ENCODE assay signal across 8 cellular contexts in genomic region chr15:99925661-99926461, GRCh38.
DNase-seq lines count a peak whose midpoint lies in the region; FAIRE-seq and TF ChIP-seq lines count a peak whose summit lies in the region.

No MANE protein-coding gene starts in this region.

- H4K91ac ChIP-seq in mesenchymal stem cell (ENCODE audit: low read length) = no peak overlapping the region

- H3K4me3 Mint-ChIP-seq in IgD-negative memory B cell = peak overlapping the region; percentile 70 to 93 (median 86)

- 0 out of 2 replicates have a peak, but pooled peaks cover 4% of the 10 kb centered on the region for H3K4me1 ChIP-seq in ES-I3 (ENCODE audit: insufficient read depth, low read length)
- peaks cover 9% of the 10 kb centered on the region for H3K4me1 ChIP-seq in mesenchymal stem cell (ENCODE audit: control insufficient read depth, insufficient read depth, low read depth, low read length)

- H2BK5ac ChIP-seq in mesenchymal stem cell (ENCODE audit: low read depth, low read length, poor library complexity, severe bottlenecking) = no peak overlapping the region

- H3K9ac ChIP-seq in ES-I3 (ENCODE audit: low read depth, low read length) = peak overlapping the region; percentile 47; the same call in 1 of the 2 replicates
- no peak overlapping the region for H3K9ac ChIP-seq in mesenchymal stem cell (ENCODE audit: low read length)

- H3K18ac ChIP-seq in mesenchymal stem cell (ENCODE audit: low read depth in 1 of 2, low read length in 2 of 2) = peak overlapping the region in 1 of 2 experiments; percentile 77

- peak; percentile 73 for DNase-seq in activated CD4-positive, alpha-beta T cell treated with anti-CD3 and anti-CD28 coated beads, Interleukin-2, amount 50 U/mL, for 1 hour
- DNase-seq in coronary artery (ENCODE audit: low spot score) = peak; percentile 83
- DNase-seq in mesenchymal stem cell = peak; percentile 18
- DNase-seq in stimulated activated CD8-positive, alpha-beta memory T cell treated with anti-CD3 and anti-CD28 coated beads, Interleukin-15, amount 100 ng/mL, for 4 hours (ENCODE audit: low read depth in 2 of 2) = peak; percentile 51 to 65
- no peak for DNase-seq in H54 (ENCODE audit: insufficient read length, low spot score)
- no peak for DNase-seq in NCI-H748 treated with DMSO at 0.1 percent for 48 hours (lab: John Stamatoyannopoulos, UW)

- no peaks in the 10 kb centered on the region for H3K9me3 ChIP-seq in ES-I3 (ENCODE audit: control insufficient read depth, insufficient read depth, low read length)
- H3K9me3 ChIP-seq in mesenchymal stem cell (ENCODE audit: control insufficient read depth, low read length) = no peaks in the 10 kb centered on the region

- H2BK120ac ChIP-seq in mesenchymal stem cell (ENCODE audit: low read depth, low read length) = no peak overlapping the region

- no peaks in the 10 kb centered on the region for H3K27me3 ChIP-seq in mesenchymal stem cell (ENCODE audit: control insufficient read depth in 1 of 2, insufficient read depth in 1 of 2, low read length in 2 of 2)

- peaks cover 8% of the 10 kb centered on the region for H3K27me3 Mint-ChIP-seq in IgD-negative memory B cell

- no peak overlapping the region for H3K14ac ChIP-seq in mesenchymal stem cell (ENCODE audit: low read length in 2 of 2)

- H3K4me2 ChIP-seq in mesenchymal stem cell (ENCODE audit: low read length, poor library complexity, severe bottlenecking) = peak overlapping the region; percentile 19

- no peaks in the 10 kb centered on the region for H3K79me1 ChIP-seq in mesenchymal stem cell (replicated peaks; ENCODE audit: low read length, poor library complexity, severe bottlenecking)

- 25% methylated on average over 26 of the region's 33 CpGs for WGBS in mesenchymal stem cell

- peak overlapping the region in 1 of 2 experiments; percentile 42 for H2BK12ac ChIP-seq in mesenchymal stem cell (ENCODE audit: low read length in 2 of 2)

- peaks cover 4 to 12% (median 4%) of the 10 kb centered on the region in 3 donors for H3K4me1 Mint-ChIP-seq in IgD-negative memory B cell

- peak overlapping the region in 2 of 3 donors; percentile 73 to 84 for H3K27ac Mint-ChIP-seq in IgD-negative memory B cell

- no peak overlapping the region for H3K4ac ChIP-seq in mesenchymal stem cell (ENCODE audit: low read depth in 1 of 2, low read length in 2 of 2)

- H3K36me3 Mint-ChIP-seq in IgD-negative memory B cell = peaks cover 3% of the 10 kb centered on the region

- no peak for FAIRE-seq in H54 (lab: Jason Lieb, UNC)

- no peak overlapping the region for H4K8ac ChIP-seq in mesenchymal stem cell (ENCODE audit: low read length)

- no peaks in the 10 kb centered on the region for H3K9me3 Mint-ChIP-seq in IgD-negative memory B cell

- no peak overlapping the region for H2BK15ac ChIP-seq in mesenchymal stem cell (ENCODE audit: low read depth, poor library complexity, severe bottlenecking)

- H3K27ac ChIP-seq in coronary artery = peak overlapping the region; percentile 40 to 87
- H3K27ac ChIP-seq in mesenchymal stem cell (ENCODE audit: low read length, poor library complexity, severe bottlenecking) = no peak overlapping the region

- TF ChIP-seq CTCF in coronary artery (IDR thresholded peaks at IDR 0.05) = no peak

- peak overlapping the region; percentile 79 for H3K4me3 ChIP-seq in coronary artery
- peak overlapping the region; percentile 57 to 64 for H3K4me3 ChIP-seq in mesenchymal stem cell (ENCODE audit: insufficient read depth in 1 of 2, low read depth in 1 of 2, low read length in 2 of 2)

- H3K36me3 ChIP-seq in ES-I3 (ENCODE audit: insufficient read depth, low read length) = no peaks in the 10 kb centered on the region
- no peaks in the 10 kb centered on the region for H3K36me3 ChIP-seq in mesenchymal stem cell (ENCODE audit: control insufficient read depth in 1 of 2, insufficient read depth in 2 of 2, low read depth in 1 of 2, low read length in 2 of 2)

- no peak overlapping the region for H3K23ac ChIP-seq in mesenchymal stem cell (ENCODE audit: low read length in 2 of 2)

- no peak for TF ChIP-seq POLR2A in H54 (IDR thresholded peaks at IDR 0.05; ENCODE audit: low read depth, low read length)

- H2AFZ ChIP-seq in mesenchymal stem cell (ENCODE audit: low read depth, low read length) = no peak overlapping the region

- H2AK5ac ChIP-seq in mesenchymal stem cell (ENCODE audit: low read length, severe bottlenecking) = no peak overlapping the region

Comparison
In these comparisons a context has a peak if more than half of its experiments do, and no peak if none do; other contexts are left out.
1. DNase-seq: peak in activated CD4-positive, alpha-beta T cell treated with anti-CD3 and anti-CD28 coated beads, Interleukin-2, amount 50 U/mL, for 1 hour (single experiment), coronary artery (single experiment), mesenchymal stem cell (single experiment) and stimulated activated CD8-positive, alpha-beta memory T cell treated with anti-CD3 and anti-CD28 coated beads, Interleukin-15, amount 100 ng/mL, for 4 hours (2 of 2); none in H54 (single experiment) and NCI-H748 treated with DMSO at 0.1 percent for 48 hours (single experiment).